Comparison of ENCODE assay signal across 12 cellular contexts in genomic region chr1:219555802-219556201, GRCh38. TPM values are rescaled to one million over a fixed set of nuclear protein-coding genes. Genes with fewer than 3 reads are reported as not detected.
DNase-seq lines count a peak whose midpoint lies in the region; ATAC-seq and TF ChIP-seq lines count a peak whose summit lies in the region.
"Had no signal": no experiment of that assay in that cellular context is flagged by ENCODE, and none has a peak within 500 bp of the region (broad histone marks: within the 10 kb centered on the region; RNA-seq: fewer than 3 reads in every experiment).

No MANE protein-coding gene starts in this region.

- no TSS peak for BruUV-seq in A673 (replicated peaks; lab: Mats Ljungman, UMichigan)

- H3K36me3 ChIP-seq in A673 (ENCODE audit: insufficient read depth, low read length, poor library complexity, severe bottlenecking): no peaks in the 10 kb centered on the region
- H3K36me3 ChIP-seq: left lung had no signal

- no peaks in the 10 kb centered on the region for H3K9me3 ChIP-seq in A673 (ENCODE audit: low read depth, low read length, poor library complexity, severe bottlenecking)
- H3K9me3 ChIP-seq: left lung had no signal

- intact Hi-C loops in A673 (cut with micrococcal nuclease; ENCODE audit: unreplicated experiment): no loop called here

- DNase-seq in ELR (ENCODE audit: low read depth) (peak; percentile 54), SK-MEL-5 (ENCODE audit: low read depth, low spot score) (peak; percentile 97), fibroblast of mammary gland (ENCODE audit: low read depth) (peak; percentile 50), pons (ENCODE audit: low spot score) (peak; percentile 92), GDM1 (lab: John Stamatoyannopoulos, UW) (no peak), A673 (ENCODE audit: low spot score) (no peak)
- DNase-seq: activated T-cell treated with anti-CD3 and anti-CD28 coated beads, Interleukin-2, amount 50 U/mL, for 24 hours; DMS 273 treated with DMSO at 0.1 percent for 48 hours; left lung had no signal

- H3K27me3 ChIP-seq in A673 (replicated peaks; ENCODE audit: insufficient read depth, low read depth, low read length, poor library complexity): peaks cover 24% of the 10 kb centered on the region
- H3K27me3 ChIP-seq: left lung had no signal

- CTCF ChIA-PET in A673 (lab: Charles Lee): no interaction called here

- in situ Hi-C loops in SK-MEL-5 (cut with HindIII; ENCODE audit: low pct_unique_long_range_greater_than_20kb, low sequenced_read_pairs): no loop called here

- H3K4me3 ChIP-seq in fibroblast of mammary gland (ENCODE audit: control insufficient read depth, low read depth, low read length): no peak overlapping the region
- no peak overlapping the region for H3K4me3 ChIP-seq in A673 (ENCODE audit: low read depth, low read length, poor library complexity, severe bottlenecking)
- H3K4me3 ChIP-seq: left lung, skin epidermis had no signal

- TF ChIP-seq CTCF in fibroblast of mammary gland (conservative IDR thresholded peaks at IDR 0.05; ENCODE audit: control insufficient read depth, insufficient read depth, low read depth, low read length) (no peak), A673 (conservative IDR thresholded peaks at IDR 0.05; ENCODE audit: low read depth, low read length) (no peak)

- POLR2A ChIA-PET in A673 (lab: Charles Lee; ENCODE audit: low non-redundant PET): no interaction called here

- H3K27ac ChIP-seq in A673 (ENCODE audit: low read depth, low read length, poor library complexity, severe bottlenecking): no peak overlapping the region
- H3K27ac ChIP-seq: left lung, skin epidermis had no signal

- no peaks in the 10 kb centered on the region for H3K4me1 ChIP-seq in A673 (ENCODE audit: insufficient read depth, low read length, poor library complexity, severe bottlenecking)
- H3K4me1 ChIP-seq: left lung had no signal

- no peak for ATAC-seq in HG02938 (IDR thresholded peaks at IDR 0.05; ENCODE audit: unreplicated experiment)
- ATAC-seq in GM19035 (IDR thresholded peaks at IDR 0.05; ENCODE audit: unreplicated experiment): no peak
- ATAC-seq: left lung had no signal

RNA-seq across cellular contexts. Expression of gene ZC3H11B, which starts 57.1 kb away (rescaled TPM):
- 0.29 TPM in 1 of 2 replicates, not detected in the other for total RNA-seq in SK-MEL-5 (2014; rRNA removed; shearing (Covaris generic))
- 0.05 TPM in 1 of 2 replicates, not detected in the other for polyA plus RNA-seq in SK-MEL-5 (2015; cell fraction: cytosol; rRNA removed)
- polyA plus RNA-seq in SK-MEL-5 (2015; cell fraction: nucleus; rRNA removed): 0.08 and 0.64 TPM in 2 replicates
- total RNA-seq in A673 (2021): 0.17 TPM in 1 of 2 replicates, not detected in the other

Comparison
In these comparisons a context has a peak if more than half of its experiments do, and no peak if none do; other contexts are left out.
1. DNase-seq: peak in ELR (single experiment), SK-MEL-5 (single experiment), fibroblast of mammary gland (single experiment) and pons (single experiment); none in GDM1 (single experiment) and A673 (single experiment).